In genomic region chr7:103651558-103651957, GRCh38 we compare ENCODE assay signal across 25 cellular contexts.
DNase-seq lines count a peak whose midpoint lies in the region; ATAC-seq, FAIRE-seq and TF ChIP-seq lines count a peak whose summit lies in the region.
"Had no signal": no experiment of that assay in that cellular context is flagged by ENCODE, and none has a peak within 500 bp of the region (broad histone marks: within the 10 kb centered on the region; RNA-seq: fewer than 3 reads in every experiment).

No MANE protein-coding gene starts in this region.

- H3K79me2 ChIP-seq in GM23338 (replicated peaks; ENCODE audit: insufficient read depth) (no peaks in the 10 kb centered on the region), PC-3 (ENCODE audit: low read length) (no peaks in the 10 kb centered on the region)

- CTCF ChIA-PET in PC-3 (lab: Charles Lee) = interaction anchor here (0.6 kb wide), 1 partner anchor 22 kb away, joined by 9 read pairs; no protein-coding TSS in a partner anchor

- H3K4me1 Mint-ChIP-seq in GM23338 = peaks cover 12% of the 10 kb centered on the region
- peaks cover 17% of the 10 kb centered on the region for H3K4me1 Mint-ChIP-seq in endodermal cell
- peaks cover 27% of the 10 kb centered on the region for H3K4me1 Mint-ChIP-seq in nephron progenitor cell
- H3K4me1 Mint-ChIP-seq: CD14-positive monocyte; CD8-positive, alpha-beta memory T cell had no signal

- no peaks in the 10 kb centered on the region for H3K9me2 ChIP-seq in GM23338 (ENCODE audit: insufficient read depth)
- H3K9me2 ChIP-seq in PC-3 (replicated peaks; ENCODE audit: low read length) = no peaks in the 10 kb centered on the region

- 0 out of 3 replicates have a peak, but pooled peaks cover 4% of the 10 kb centered on the region for H3K36me3 Mint-ChIP-seq in GM23338 (ENCODE audit: low read depth)
- H3K36me3 Mint-ChIP-seq in endodermal cell (ENCODE audit: low read depth) = peaks cover 10% of the 10 kb centered on the region
- H3K36me3 Mint-ChIP-seq in nephron progenitor cell (ENCODE audit: low read depth) = peaks cover 27% of the 10 kb centered on the region
- H3K36me3 Mint-ChIP-seq: CD14-positive monocyte; CD8-positive, alpha-beta memory T cell had no signal

- POLR2A ChIA-PET in PC-3 (lab: Charles Lee; ENCODE audit: unreplicated experiment) = no interaction called here

- H3K27me3 Mint-ChIP-seq in GM23338 (ENCODE audit: insufficient read depth, low read depth, poor library complexity) (no peaks in the 10 kb centered on the region), endodermal cell (ENCODE audit: insufficient read depth) (no peaks in the 10 kb centered on the region), nephron progenitor cell (ENCODE audit: low read depth, poor library complexity) (peaks cover 2% of the 10 kb centered on the region)

- no TSS peak for BruUV-seq in PC-3 (replicated peaks; lab: Mats Ljungman, UMichigan)

- H3K27ac Mint-ChIP-seq in GM23338 = 0 out of 2 replicates have a peak overlapping the region, but pooled peaks have one; percentile 5
- peak overlapping the region; percentile 11 for H3K27ac Mint-ChIP-seq in endodermal cell
- H3K27ac Mint-ChIP-seq in nephron progenitor cell = peak overlapping the region; percentile 33
- H3K27ac Mint-ChIP-seq: CD14-positive monocyte; CD4-positive, alpha-beta T cell; CD8-positive, alpha-beta memory T cell had no signal

- intact Hi-C loops in PC-3 (cut with micrococcal nuclease) = no loop called here

- ATAC-seq in GM23338 (no peak), PC-3 (peak; percentile 18; the same call in 1 of the 2 replicates)
- ATAC-seq: A549 had no signal

- H3K4me2 ChIP-seq in GM23338 = no peak overlapping the region
- no peak overlapping the region for H3K4me2 ChIP-seq in PC-3 (ENCODE audit: low read length)
- H3K4me2 ChIP-seq: A549; BLaER1 treated with 17β-estradiol and CSF1 and Interleukin-3, amounts not matched to agents 10 nM and 100 nM had no signal

- H3K4me3 Mint-ChIP-seq in GM23338 = no peak overlapping the region
- H3K4me3 Mint-ChIP-seq in endodermal cell = no peak overlapping the region
- H3K4me3 Mint-ChIP-seq in nephron progenitor cell = peak overlapping the region; percentile 28
- H3K4me3 Mint-ChIP-seq: CD14-positive monocyte; CD4-positive, alpha-beta T cell; CD8-positive, alpha-beta memory T cell had no signal

- H3K9ac ChIP-seq in PC-3 (ENCODE audit: low read length) = no peak overlapping the region
- no peak overlapping the region for H3K9ac ChIP-seq in endodermal cell (ENCODE audit: extremely low read depth, low read length, poor library complexity, severe bottlenecking)
- H3K9ac ChIP-seq: BLaER1 treated with 17β-estradiol and CSF1 and Interleukin-3, amounts not matched to agents 10 nM and 100 nM had no signal

- no peaks in the 10 kb centered on the region for H3K36me3 ChIP-seq in GM23338 (ENCODE audit: insufficient read depth)
- H3K36me3 ChIP-seq in PC-3 (ENCODE audit: low read depth, low read length) = no peaks in the 10 kb centered on the region
- no peaks in the 10 kb centered on the region for H3K36me3 ChIP-seq in endodermal cell (ENCODE audit: control insufficient read depth, insufficient read depth, low read length)
- H3K36me3 ChIP-seq: BLaER1 treated with 17β-estradiol and CSF1 and Interleukin-3, amounts not matched to agents 10 nM and 100 nM had no signal

- H3K9me3 ChIP-seq in PC-3 (ENCODE audit: low read length) (peaks cover 1% of the 10 kb centered on the region; the same call in 1 of the 2 replicates), endodermal cell (ENCODE audit: control insufficient read depth, low read length) (peaks cover 28% of the 10 kb centered on the region)
- H3K9me3 ChIP-seq: A549 had no signal

- 60% methylated on average over 1 of the region's 1 CpG; no CpG with 5 or more reads in 1 of the 2 experiments for WGBS in endodermal cell (ENCODE audit: insufficient coverage in 1 of 2, insufficient read length in 1 of 2), 2 experiments

- H3K27ac ChIP-seq in GM23338 (ENCODE audit: low read depth) (no peak overlapping the region), PC-3 (ENCODE audit: low read length) (no peak overlapping the region), endodermal cell (ENCODE audit: low read depth, low read length) (no peak overlapping the region)
- H3K27ac ChIP-seq: A549; BLaER1 treated with 17β-estradiol and CSF1 and Interleukin-3, amounts not matched to agents 10 nM and 100 nM had no signal

- H3F3A ChIP-seq in GM23338 (replicated peaks; ENCODE audit: low read depth) (no peaks in the 10 kb centered on the region), PC-3 (ENCODE audit: low read length, unreplicated experiment) (no peaks in the 10 kb centered on the region)

- H3K4me1 ChIP-seq in GM23338 (ENCODE audit: insufficient read depth) = peaks cover 18% of the 10 kb centered on the region
- peaks cover 7% of the 10 kb centered on the region; the same call in 1 of the 2 replicates for H3K4me1 ChIP-seq in PC-3 (ENCODE audit: insufficient read depth, low read length)
- H3K4me1 ChIP-seq in endodermal cell (ENCODE audit: control insufficient read depth, insufficient read depth, low read length) = peaks cover 7% of the 10 kb centered on the region
- H3K4me1 ChIP-seq: A549; BE2C; BLaER1 treated with 17β-estradiol and CSF1 and Interleukin-3, amounts not matched to agents 10 nM and 100 nM had no signal

- no peaks in the 10 kb centered on the region for H4K20me1 ChIP-seq in GM23338 (replicated peaks; ENCODE audit: insufficient read depth)
- no peaks in the 10 kb centered on the region for H4K20me1 ChIP-seq in PC-3 (ENCODE audit: low read length)
- H4K20me1 ChIP-seq: BLaER1 treated with 17β-estradiol and CSF1 and Interleukin-3, amounts not matched to agents 10 nM and 100 nM had no signal

- H3K27me3 ChIP-seq in GM23338 (ENCODE audit: insufficient read depth) = no peaks in the 10 kb centered on the region
- H3K27me3 ChIP-seq in PC-3 (ENCODE audit: low read length) = no peaks in the 10 kb centered on the region
- H3K27me3 ChIP-seq in endodermal cell (ENCODE audit: control insufficient read depth, insufficient read depth, low read length, poor library complexity, severe bottlenecking) = no peaks in the 10 kb centered on the region
- H3K27me3 ChIP-seq: BE2C; BLaER1 treated with 17β-estradiol and CSF1 and Interleukin-3, amounts not matched to agents 10 nM and 100 nM had no signal

- H3K9me3 Mint-ChIP-seq in GM23338 = peaks cover 13% of the 10 kb centered on the region
- peaks cover 23% of the 10 kb centered on the region for H3K9me3 Mint-ChIP-seq in endodermal cell
- peaks cover 28% of the 10 kb centered on the region for H3K9me3 Mint-ChIP-seq in nephron progenitor cell

- H3K4me3 ChIP-seq in GM23338 = no peak overlapping the region
- H3K4me3 ChIP-seq in PC-3 (ENCODE audit: low read length) = no peak overlapping the region
- no peak overlapping the region for H3K4me3 ChIP-seq in endodermal cell (ENCODE audit: low read length)
- H3K4me3 ChIP-seq: A549; BLaER1 treated with 17β-estradiol and CSF1 and Interleukin-3, amounts not matched to agents 10 nM and 100 nM had no signal

- DNase-seq in GM23338 (ENCODE audit: low spot score) (no peak), PC-3 (no peak), endodermal cell (peak; percentile 57), nephron progenitor cell (peak; percentile 2), COLO668 (lab: John Stamatoyannopoulos, UW; ENCODE audit: unreplicated experiment) (no peak), urothelium cell line (ENCODE audit: low spot score) (no peak), DMS53 (lab: John Stamatoyannopoulos, UW) (no peak)
- no peak for DNase-seq in stimulated activated naive CD4-positive, alpha-beta T cell (lab: John Stamatoyannopoulos, UW)
- DNase-seq: 8988T; ACHN; AML-193; BE2C; Calu3; CD4-positive, alpha-beta T cell; CD8-positive, alpha-beta memory T cell; COR-L47; DND-41; H7; HCEC 1CT had no signal

- H2AFZ ChIP-seq in GM23338 (no peak overlapping the region), PC-3 (ENCODE audit: low read length) (no peak overlapping the region)

- no peak for FAIRE-seq in urothelium cell line (lab: Jason Lieb, UNC)
- FAIRE-seq: A549, G401.6, GM12892, H1 had no signal

- TF ChIP-seq CTCF in GM23338 (conservative IDR thresholded peaks at IDR 0.05; ENCODE audit: low read depth in 2 of 2) (no peak), PC-3 (conservative IDR thresholded peaks at IDR 0.05; ENCODE audit: low read depth, low read length) (no peak), endodermal cell (conservative IDR thresholded peaks at IDR 0.05) (no peak), nephron progenitor cell (IDR thresholded peaks at IDR 0.05) (no peak)

TF ChIP-seq in GM23338, 12 proteins besides CTCF, POLR2A, EP300 and RAD21:
- TF ChIP-seq REST (IDR thresholded peaks at IDR 0.05; ENCODE audit: unreplicated experiment) = no peak
- TF ChIP-seq POLR2AphosphoS5 (IDR thresholded peaks at IDR 0.05; ENCODE audit: low read depth) = no peak

Comparison
In these comparisons a context has a peak if more than half of its experiments do, and no peak if none do; other contexts are left out.
1. DNase-seq: peak in endodermal cell (single experiment) and nephron progenitor cell (single experiment); none in GM23338 (single experiment), PC-3 (single experiment), stimulated activated naive CD4-positive, alpha-beta T cell (0 of 6), COLO668 (single experiment), urothelium cell line (single experiment) and DMS53 (single experiment).
2. Peak in every context shown above with its lines, with median percentiles within 50 percentile points of each other: H3K27ac Mint-ChIP-seq.